1 cellular context compared by ENCODE assay signal in genomic region chr3:185423178-185423577, GRCh38.
TF ChIP-seq lines count a peak whose summit lies in the region.

No MANE protein-coding gene starts in this region.

TF ChIP-seq in IMR-90, 13 proteins besides CTCF, POLR2A, EP300 and RAD21 (continued from another document):
- TF ChIP-seq FOS (IDR thresholded peaks at IDR 0.05; ENCODE audit: low read depth, low read length), result 0 out of 2 replicates have a peak, but pooled peaks have one; percentile 4
